In genomic region chr2:160493227-160494028, GRCh38 we compare ENCODE assay signal across 8 cellular contexts. TPM values are rescaled to one million over a fixed set of nuclear protein-coding genes. Genes with fewer than 3 reads are reported as not detected.
DNase-seq lines count a peak whose midpoint lies in the region; ATAC-seq and TF ChIP-seq lines count a peak whose summit lies in the region.

RBMS1 (minus strand) TSS chr2:160493807; CDS start chr2:160493363, 444 bp downstream.

- H3K36me3 ChIP-seq in HAP-1 (replicated peaks) (no peaks in the 10 kb centered on the region), esophagus (ENCODE audit: control insufficient read depth in 2 of 2, insufficient read depth in 2 of 2, low read length in 1 of 2) (no peaks in the 10 kb centered on the region), muscle layer of colon (ENCODE audit: insufficient read depth, low read length) (no peaks in the 10 kb centered on the region)

- H3K9ac ChIP-seq in muscle layer of colon (ENCODE audit: low read length) = peak within 1 kb of the TSS; percentile 92

- in situ Hi-C loops in HAP-1 (cut with MboI; ENCODE audit: low sequenced_read_pairs) = no loop called here

- peak within 1 kb of the TSS; percentile 79 for H3K4me3 Mint-ChIP-seq in stimulated activated memory B cell treated with anti-CD40 and anti-IgM and Interleukin-4, amounts not matched to agents 10 μg/mL and 1 μg/mL and 100 μg/mL, for 72 hours

- H3K4me3 ChIP-seq in AG10803 (ENCODE audit: low read length) (peak within 1 kb of the TSS; percentile 79), HAP-1 (peak within 1 kb of the TSS; percentile 70), esophagus (ENCODE audit: low read depth in 1 of 2, low read length in 2 of 2) (peak within 1 kb of the TSS; percentile 86 to 97), muscle layer of colon (ENCODE audit: low read depth in 1 of 2, low read length in 2 of 2) (peak within 1 kb of the TSS; percentile 73 to 78)

- no peak for TF ChIP-seq CTCF in AG10803 (conservative IDR thresholded peaks at IDR 0.05; ENCODE audit: low read length)

- no peaks in the 10 kb centered on the region for H3K9me3 Mint-ChIP-seq in stimulated activated memory B cell treated with anti-CD40 and anti-IgM and Interleukin-4, amounts not matched to agents 10 μg/mL and 1 μg/mL and 100 μg/mL, for 72 hours

- H3K9me3 ChIP-seq in HAP-1 = no peaks in the 10 kb centered on the region; the same call in 1 of the 2 replicates
- no peaks in the 10 kb centered on the region for H3K9me3 ChIP-seq in esophagus (ENCODE audit: control insufficient read depth in 2 of 2, insufficient read depth in 1 of 2, low read depth in 1 of 2, low read length in 1 of 2)
- no peaks in the 10 kb centered on the region for H3K9me3 ChIP-seq in muscle layer of colon (ENCODE audit: low read length)

- H3K27ac Mint-ChIP-seq in stimulated activated memory B cell treated with anti-CD40 and anti-IgM and Interleukin-4, amounts not matched to agents 10 μg/mL and 1 μg/mL and 100 μg/mL, for 72 hours = no peak within 1 kb of the TSS

- H3K27me3 Mint-ChIP-seq in stimulated activated memory B cell treated with anti-CD40 and anti-IgM and Interleukin-4, amounts not matched to agents 10 μg/mL and 1 μg/mL and 100 μg/mL, for 72 hours = peaks cover 66% of the 10 kb centered on the region

- peak within 1 kb of the TSS; percentile 94 to 95 for H3K27ac ChIP-seq in esophagus (ENCODE audit: low read depth in 2 of 2, low read length in 1 of 2)
- peak within 1 kb of the TSS; percentile 99 for H3K27ac ChIP-seq in muscle layer of colon (ENCODE audit: low read depth, low read length)

- no peaks in the 10 kb centered on the region for H3K36me3 Mint-ChIP-seq in stimulated activated memory B cell treated with anti-CD40 and anti-IgM and Interleukin-4, amounts not matched to agents 10 μg/mL and 1 μg/mL and 100 μg/mL, for 72 hours

- H3K27me3 ChIP-seq in HAP-1 (ENCODE audit: low read depth) = no peaks in the 10 kb centered on the region
- no peaks in the 10 kb centered on the region for H3K27me3 ChIP-seq in esophagus (ENCODE audit: control insufficient read depth in 1 of 2, insufficient read depth in 2 of 2, low read length in 2 of 2)
- no peaks in the 10 kb centered on the region for H3K27me3 ChIP-seq in muscle layer of colon (ENCODE audit: control insufficient read depth in 1 of 2, insufficient read depth in 2 of 2, low read length in 2 of 2)

- WGBS in esophagus, 2 donors = 0% methylated on average over 37 to 66 of the region's 66 CpGs

- peaks cover 20% of the 10 kb centered on the region for H3K4me1 ChIP-seq in HAP-1
- H3K4me1 ChIP-seq in esophagus (ENCODE audit: control insufficient read depth in 2 of 2, insufficient read depth in 2 of 2, low read length in 1 of 2) = no peaks in the 10 kb centered on the region
- H3K4me1 ChIP-seq in muscle layer of colon (ENCODE audit: insufficient read depth, low read length) = peaks cover 14% of the 10 kb centered on the region

- H3K4me1 Mint-ChIP-seq in stimulated activated memory B cell treated with anti-CD40 and anti-IgM and Interleukin-4, amounts not matched to agents 10 μg/mL and 1 μg/mL and 100 μg/mL, for 72 hours = peaks cover 12% of the 10 kb centered on the region

- ATAC-seq in stimulated activated memory B cell treated with anti-CD40 and anti-IgM and Interleukin-4, amounts not matched to agents 10 μg/mL and 1 μg/mL and 100 μg/mL, for 72 hours = peak; percentile 60
- no peak for ATAC-seq in HG02970 (IDR thresholded peaks at IDR 0.05; ENCODE audit: low FRiP score, unreplicated experiment)

- DNase-seq in AG10803 (ENCODE audit: low read depth) (peak; percentile 63), HAP-1 (ENCODE audit: low spot score in 2 of 2) (peak; percentile 49 to 74), NCI-H82 treated with DMSO at 0.1 percent for 48 hours (lab: John Stamatoyannopoulos, UW; ENCODE audit: unreplicated experiment) (peak; percentile 54), activated T-cell treated with anti-CD3 and anti-CD28 coated beads for 48 hours (ENCODE audit: low read depth) (peak; percentile 46)

RNA-seq across cellular contexts. Expression of gene RBMS1, which starts in this region (rescaled TPM):
- 10 to 100 TPM; 18.1 to 23.6 TPM for polyA plus RNA-seq in esophagus
